ENCODE assay signal across 36 cellular contexts in the genomic region with DNA sequence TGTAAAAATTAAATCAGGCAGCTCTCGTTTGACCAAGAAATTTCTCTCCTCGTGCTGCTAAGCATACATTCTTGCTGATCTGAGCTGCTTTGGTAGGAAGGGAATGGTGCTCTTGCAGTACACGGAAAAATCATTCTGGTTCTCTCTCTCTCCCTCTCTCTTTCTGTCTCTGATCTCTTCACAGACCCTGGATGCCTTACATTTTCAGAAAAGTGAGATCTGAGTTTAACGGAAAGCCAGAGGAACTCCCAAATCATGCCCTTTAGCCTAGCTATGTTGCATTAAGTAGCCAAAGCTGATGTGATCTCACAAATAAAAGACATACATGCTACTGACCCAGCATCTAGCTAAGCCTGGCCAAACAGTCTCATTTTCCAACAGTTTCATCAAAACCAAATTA. TPM values are rescaled to one million over a fixed set of nuclear protein-coding genes. Genes with fewer than 3 reads are reported as not detected.
"Had no signal": no experiment of that assay in that cellular context is flagged by ENCODE, and none has a peak within 500 bp of the region (broad histone marks: within the 10 kb centered on the region; RNA-seq: fewer than 3 reads in every experiment).

No MANE protein-coding gene starts in this region.

- H3K4me3 Mint-ChIP-seq: activated B cell treated with CpG ODN at 0.5 μM for 24 hours; activated CD4-positive, alpha-beta memory T cell treated with anti-CD3 and anti-CD28 coated beads for 36 hours; activated CD4-positive, alpha-beta T cell treated with anti-CD3 and anti-CD28 coated beads, Interleukin-2, amount 10 ng/mL, durations not matched to agents 24 days and 14 days; activated CD8-positive, alpha-beta T cell treated with anti-CD3 and anti-CD28 coated beads for 36 hours; activated naive CD4-positive, alpha-beta T cell treated with anti-CD3 and anti-CD28 coated beads, Interleukin-2, amount 10 ng/mL, durations not matched to agents 7 days and 5 days; activated naive CD4-positive, alpha-beta T cell treated with anti-CD3 and anti-CD28 coated beads, Interleukin-2, amount 50 U/mL, for 24 hours; activated naive CD8-positive, alpha-beta T cell; activated naive CD8-positive, alpha-beta T cell treated with anti-CD3 and anti-CD28 coated beads, Interleukin-2, amount 10 ng/mL, durations not matched to agents 7 days and 5 days; activated naive CD8-positive, alpha-beta T cell treated with anti-CD3 and anti-CD28 coated beads, Interleukin-2, amount 50 U/mL, for 24 hours; activated T-cell treated with anti-CD3 and anti-CD28 coated beads, Interleukin-2, amount 50 U/mL, for 4 hours; activated T-cell treated with anti-CD3 and anti-CD28 coated beads, Interleukin-2, amount 50 U/mL, for 72 hours; activated T-helper 1 cell treated with anti-CD3 and anti-CD28 coated beads, Interleukin-12 subunit alpha, Interleukin-12 subunit beta, Interleukin-2, Interleukin-4 antibody, amounts not matched to agents 30 ng/mL and 10 ng/mL and 1 ng/mL, durations not matched to agents 14 hours and 24 hours and 36 hours; activated T-helper 17 cell treated with anti-CD3 and anti-CD28 coated beads, Interleukin-2, amount 50 U/mL, for 72 hours; T-helper 1 cell treated with Interleukin-12 subunit alpha and Interleukin-12 subunit beta and Interleukin-4 antibody, amounts not matched to agents 30 μg/mL and 1 μg/mL, for 36 hours; T-helper 2 cell treated with Interferon-gamma antibody and Interleukin-4, amounts not matched to agents 5 μg/mL and 100 μg/mL, for 36 hours had no signal

- H3K4me3 ChIP-seq: ascending aorta had no signal

- DNase-seq: activated B cell treated with CpG ODN at 0.5 μM for 24 hours; activated CD4-positive, alpha-beta memory T cell treated with anti-CD3 and anti-CD28 coated beads for 36 hours; activated CD4-positive, alpha-beta T cell treated with anti-CD3 and anti-CD28 coated beads for 4 hours; activated CD4-positive, alpha-beta T cell treated with anti-CD3 and anti-CD28 coated beads, Interleukin-2, amount 10 ng/mL, durations not matched to agents 24 days and 14 days; activated CD4-positive, alpha-beta T cell treated with anti-CD3 and anti-CD28 coated beads, Interleukin-2, amount 50 U/mL, for 1 hour; activated CD4-positive, alpha-beta T cell treated with anti-CD3 and anti-CD28 coated beads, Interleukin-2, amount 50 U/mL, for 4 hours; activated CD4-positive, CD25-positive, alpha-beta regulatory T cell treated with anti-CD3 and anti-CD28 coated beads, Interleukin-2, amount 50 U/mL, for 72 hours; activated CD8-positive, alpha-beta memory T cell treated with anti-CD3 and anti-CD28 coated beads, Interleukin-2, amount 50 U/mL, for 4 hours; activated CD8-positive, alpha-beta T cell treated with anti-CD3 and anti-CD28 coated beads for 36 hours; activated effector memory CD4-positive, alpha-beta T cell treated with anti-CD3 and anti-CD28 coated beads, Interleukin-2, amount 50 U/mL, for 16 hours; activated gamma-delta T cell treated with Interleukin-2 at 50 U/mL for 16 hours; activated naive CD4-positive, alpha-beta T cell treated with anti-CD3 and anti-CD28 coated beads, Interleukin-2, amount 10 ng/mL, durations not matched to agents 7 days and 5 days; activated naive CD4-positive, alpha-beta T cell treated with Interleukin-2 at 50 U/mL for 16 hours; activated naive CD8-positive, alpha-beta T cell treated with anti-CD3 and anti-CD28 coated beads, Interleukin-2, amount 10 ng/mL, durations not matched to agents 7 days and 5 days; activated naive CD8-positive, alpha-beta T cell treated with anti-CD3 and anti-CD28 coated beads, Interleukin-2, amount 50 U/mL, for 24 hours; activated T-cell treated with anti-CD3 and anti-CD28 coated beads for 4 hours; activated T-cell treated with anti-CD3 and anti-CD28 coated beads, Interleukin-2, amount 50 U/mL, for 1 hour; activated T-cell treated with anti-CD3 and anti-CD28 coated beads, Interleukin-2, amount 50 U/mL, for 4 hours; activated T-cell treated with anti-CD3 and anti-CD28 coated beads, Interleukin-2, amount 50 U/mL, for 72 hours; amygdala; anterior cingulate cortex; central memory CD4-positive, alpha-beta T cell; cerebellar nuclear complex; T-helper 1 cell; T-helper 2 cell; T-helper 9 cell had no signal

- H3K9me3 Mint-ChIP-seq: activated B cell treated with CpG ODN at 0.5 μM for 24 hours; activated CD4-positive, alpha-beta memory T cell treated with anti-CD3 and anti-CD28 coated beads for 36 hours; activated CD8-positive, alpha-beta T cell treated with anti-CD3 and anti-CD28 coated beads for 36 hours; activated naive CD4-positive, alpha-beta T cell treated with anti-CD3 and anti-CD28 coated beads, Interleukin-2, amount 10 ng/mL, durations not matched to agents 7 days and 5 days; activated naive CD4-positive, alpha-beta T cell treated with anti-CD3 and anti-CD28 coated beads, Interleukin-2, amount 50 U/mL, for 24 hours; activated naive CD8-positive, alpha-beta T cell treated with anti-CD3 and anti-CD28 coated beads, Interleukin-2, amount 10 ng/mL, durations not matched to agents 7 days and 5 days; activated T-cell treated with anti-CD3 and anti-CD28 coated beads, Interleukin-2, amount 50 U/mL, for 4 hours; activated T-helper 1 cell treated with anti-CD3 and anti-CD28 coated beads, Interleukin-12 subunit alpha, Interleukin-12 subunit beta, Interleukin-2, Interleukin-4 antibody, amounts not matched to agents 30 ng/mL and 10 ng/mL and 1 ng/mL, durations not matched to agents 14 hours and 24 hours and 36 hours; activated T-helper 17 cell treated with anti-CD3 and anti-CD28 coated beads, Interleukin-2, amount 50 U/mL, for 72 hours; T-helper 1 cell treated with Interleukin-12 subunit alpha and Interleukin-12 subunit beta and Interleukin-4 antibody, amounts not matched to agents 30 μg/mL and 1 μg/mL, for 36 hours; T-helper 2 cell treated with Interferon-gamma antibody and Interleukin-4, amounts not matched to agents 5 μg/mL and 100 μg/mL, for 36 hours had no signal

- H3K27ac Mint-ChIP-seq: activated B cell treated with CpG ODN at 0.5 μM for 24 hours; activated CD4-positive, alpha-beta memory T cell treated with anti-CD3 and anti-CD28 coated beads for 36 hours; activated CD4-positive, alpha-beta T cell treated with anti-CD3 and anti-CD28 coated beads, Interleukin-2, amount 10 ng/mL, durations not matched to agents 24 days and 14 days; activated CD8-positive, alpha-beta T cell treated with anti-CD3 and anti-CD28 coated beads for 36 hours; activated naive CD4-positive, alpha-beta T cell treated with anti-CD3 and anti-CD28 coated beads, Interleukin-2, amount 10 ng/mL, durations not matched to agents 7 days and 5 days; activated naive CD4-positive, alpha-beta T cell treated with anti-CD3 and anti-CD28 coated beads, Interleukin-2, amount 50 U/mL, for 24 hours; activated naive CD8-positive, alpha-beta T cell; activated naive CD8-positive, alpha-beta T cell treated with anti-CD3 and anti-CD28 coated beads, Interleukin-2, amount 10 ng/mL, durations not matched to agents 7 days and 5 days; activated naive CD8-positive, alpha-beta T cell treated with anti-CD3 and anti-CD28 coated beads, Interleukin-2, amount 50 U/mL, for 24 hours; activated T-cell treated with anti-CD3 and anti-CD28 coated beads, Interleukin-2, amount 50 U/mL, for 72 hours; activated T-helper 1 cell treated with anti-CD3 and anti-CD28 coated beads, Interleukin-12 subunit alpha, Interleukin-12 subunit beta, Interleukin-2, Interleukin-4 antibody, amounts not matched to agents 30 ng/mL and 10 ng/mL and 1 ng/mL, durations not matched to agents 14 hours and 24 hours and 36 hours; activated T-helper 17 cell treated with anti-CD3 and anti-CD28 coated beads, Interleukin-2, amount 50 U/mL, for 72 hours; brain; T-helper 1 cell treated with Interleukin-12 subunit alpha and Interleukin-12 subunit beta and Interleukin-4 antibody, amounts not matched to agents 30 μg/mL and 1 μg/mL, for 36 hours; T-helper 2 cell treated with Interferon-gamma antibody and Interleukin-4, amounts not matched to agents 5 μg/mL and 100 μg/mL, for 36 hours had no signal

- H3K36me3 Mint-ChIP-seq: activated CD4-positive, alpha-beta memory T cell treated with anti-CD3 and anti-CD28 coated beads for 36 hours; activated naive CD4-positive, alpha-beta T cell treated with anti-CD3 and anti-CD28 coated beads, Interleukin-2, amount 10 ng/mL, durations not matched to agents 7 days and 5 days; activated naive CD4-positive, alpha-beta T cell treated with anti-CD3 and anti-CD28 coated beads, Interleukin-2, amount 50 U/mL, for 24 hours; activated naive CD8-positive, alpha-beta T cell; activated naive CD8-positive, alpha-beta T cell treated with anti-CD3 and anti-CD28 coated beads, Interleukin-2, amount 10 ng/mL, durations not matched to agents 7 days and 5 days; brain had no signal

- H3K4me1 Mint-ChIP-seq: activated B cell treated with CpG ODN at 0.5 μM for 24 hours had no signal

RNA-seq across cellular contexts. Expression of a gene that starts 4.0 kb away (rescaled TPM):
- total RNA-seq: activated B cell treated with CpG ODN at 0.5 μM for 24 hours; activated CD4-positive, alpha-beta memory T cell treated with anti-CD3 and anti-CD28 coated beads for 36 hours; activated CD4-positive, alpha-beta T cell treated with anti-CD3 and anti-CD28 coated beads, Interleukin-2, amount 10 ng/mL, durations not matched to agents 24 days and 14 days; activated CD8-positive, alpha-beta memory T cell treated with anti-CD3 and anti-CD28 coated beads for 36 hours; activated CD8-positive, alpha-beta T cell treated with anti-CD3 and anti-CD28 coated beads for 36 hours; activated T-cell treated with anti-CD3 and anti-CD28 coated beads, Interleukin-2, amount 50 U/mL, for 4 hours; activated T-cell treated with anti-CD3 and anti-CD28 coated beads, Interleukin-2, amount 50 U/mL, for 72 hours; activated T-helper 1 cell treated with anti-CD3 and anti-CD28 coated beads, Interleukin-12 subunit alpha, Interleukin-12 subunit beta, Interleukin-2, Interleukin-4 antibody, amounts not matched to agents 30 ng/mL and 10 ng/mL and 1 ng/mL, durations not matched to agents 14 hours and 24 hours and 36 hours; ascending aorta; cardiac septum had no signal
